ENCODE assay signal across 10 cellular contexts in the genomic region with DNA sequence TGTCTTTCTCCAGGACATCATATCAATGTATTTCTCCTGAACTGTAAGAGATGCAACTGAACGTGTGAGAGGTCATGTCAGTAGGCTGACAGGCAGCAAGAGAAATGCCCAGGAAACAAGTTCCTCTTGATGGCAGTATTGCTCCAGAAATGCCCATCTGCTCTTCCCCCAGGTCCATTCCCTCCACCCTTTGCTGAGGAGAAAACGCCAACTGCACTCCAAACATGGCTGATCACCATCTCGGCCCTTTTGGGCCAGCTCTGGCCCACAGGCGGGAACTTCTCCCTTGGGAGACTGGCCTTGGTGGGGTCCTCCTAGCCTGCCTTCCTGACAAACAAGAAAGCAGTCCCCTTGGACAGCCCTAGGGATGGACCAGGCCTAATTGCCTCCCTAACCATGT.
DNase-seq lines count a peak whose midpoint lies in the region; ATAC-seq, FAIRE-seq and TF ChIP-seq lines count a peak whose summit lies in the region.
"Had no signal": no experiment of that assay in that cellular context is flagged by ENCODE, and none has a peak within 500 bp of the region (broad histone marks: within the 10 kb centered on the region; RNA-seq: fewer than 3 reads in every experiment).

No MANE protein-coding gene starts in this region.

- TF ChIP-seq CTCF in epithelial cell of esophagus (IDR thresholded peaks at IDR 0.05; ENCODE audit: insufficient read depth, low read depth, low read length, missing control alignments), result peak; percentile 24

- no peak for ATAC-seq in GM18517 (IDR thresholded peaks at IDR 0.05; ENCODE audit: unreplicated experiment)

- no peak overlapping the region for H3K4me3 ChIP-seq in epithelial cell of esophagus (ENCODE audit: low read length)
- H3K4me3 ChIP-seq: lower lobe of right lung, thyroid gland had no signal

- DNase-seq in AG08395 (ENCODE audit: low spot score) (peak; percentile 57), GM19240 (ENCODE audit: insufficient read length, low spot score) (peak; percentile 47), NCI-H2107 (lab: John Stamatoyannopoulos, UW) (peak; percentile 74), epithelial cell of esophagus (ENCODE audit: low read depth) (peak; percentile 10), ureter (ENCODE audit: low spot score) (peak; percentile 50), urothelium cell line (ENCODE audit: low spot score) (no peak)
- DNase-seq in activated CD4-positive, alpha-beta T cell treated with anti-CD3 and anti-CD28 coated beads for 48 hours, result no peak
- DNase-seq: lower lobe of right lung had no signal

- no peak for FAIRE-seq in urothelium cell line (lab: Jason Lieb, UNC)

Comparison
In these comparisons a context has a peak if more than half of its experiments do, and no peak if none do; other contexts are left out.
1. DNase-seq: peak in AG08395 (single experiment), GM19240 (single experiment), NCI-H2107 (single experiment), epithelial cell of esophagus (single experiment) and ureter (single experiment); none in urothelium cell line (single experiment) and activated CD4-positive, alpha-beta T cell treated with anti-CD3 and anti-CD28 coated beads for 48 hours (single experiment).